ENCODE assay signal across 17 cellular contexts in the genomic region with DNA sequence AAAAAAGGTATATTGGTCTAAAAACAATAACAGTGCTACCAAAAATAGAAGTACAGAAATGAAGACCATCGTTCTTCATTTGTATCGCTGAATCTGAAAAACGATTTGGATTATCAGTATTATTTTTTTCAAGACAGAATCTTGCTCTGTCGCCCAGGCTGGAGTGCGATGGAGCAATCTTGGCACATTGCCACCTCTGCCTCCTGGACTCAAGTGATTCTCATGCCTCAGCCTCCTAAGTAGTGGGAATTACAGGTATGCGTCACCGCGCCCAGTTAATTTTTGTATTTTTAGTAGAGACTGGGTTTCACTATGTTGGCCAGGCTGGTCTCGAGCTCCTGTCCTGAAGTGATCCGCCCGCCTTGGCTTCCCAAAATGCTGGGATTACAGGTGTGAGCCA. TPM values are rescaled to one million over a fixed set of nuclear protein-coding genes. Genes with fewer than 3 reads are reported as not detected.
DNase-seq lines count a peak whose midpoint lies in the region; ATAC-seq, FAIRE-seq and TF ChIP-seq lines count a peak whose summit lies in the region.
"Not testable (repeated sequence)": the region's sequence is repeated elsewhere in the genome, so short reads cannot be mapped to it uniquely, and the experiment has no call there.
"Had no signal": no experiment of that assay in that cellular context is flagged by ENCODE, and none has a peak within 500 bp of the region (broad histone marks: within the 10 kb centered on the region; RNA-seq: fewer than 3 reads in every experiment).

No MANE protein-coding gene starts in this region.

- CTCF ChIA-PET in A549 (lab: Yijun Ruan, JAX); HCT116 (lab: Charles Lee); HEK293 (lab: Yijun Ruan, JAX); PC-3 (lab: Charles Lee); PC-9 (lab: Charles Lee); K562 (lab: Yijun Ruan, JAX; ENCODE audit: low intra/inter-chr PET ratio): not testable (repeated sequence)

- ATAC-seq in A549, PC-3, K562: not testable (repeated sequence)
- ATAC-seq in HCT116: peak; percentile 72

- TF ChIP-seq RAD21 in A549 (conservative IDR thresholded peaks at IDR 0.05 in 1 of 2, IDR thresholded peaks at IDR 0.05 in 1 of 2); HCT116 (IDR thresholded peaks at IDR 0.05; ENCODE audit: low read depth); K562 (CRISPR knock-in tag; conservative IDR thresholded peaks at IDR 0.05 in 1 of 2, IDR thresholded peaks at IDR 0.05 in 1 of 2): not testable (repeated sequence)

- H3K27ac ChIP-seq in A549; HCT116 (ENCODE audit: low read depth, low read length); HEK293 (ENCODE audit: extremely low read depth, low read depth, low read length); K562 (ENCODE audit: extremely low read depth, low read depth, low read length): not testable (repeated sequence)
- H3K27ac ChIP-seq in PC-3 (ENCODE audit: low read length) (peak overlapping the region; percentile 96), PC-9 (peak overlapping the region; percentile 92)

- not testable (repeated sequence) for H4K20me1 ChIP-seq in HCT116 (ENCODE audit: insufficient read depth); PC-3 (ENCODE audit: low read length); PC-9 (ENCODE audit: insufficient read depth); K562 (replicated peaks; ENCODE audit: control insufficient read depth, insufficient read depth, low read length)

- POLR2A ChIA-PET in A549 (lab: Yijun Ruan, JAX); HCT116 (lab: Charles Lee); HEK293 (lab: Yijun Ruan, JAX); PC-3 (lab: Charles Lee; ENCODE audit: unreplicated experiment); PC-9 (lab: Charles Lee; ENCODE audit: unreplicated experiment); K562 (lab: Yijun Ruan, JAX): not testable (repeated sequence)

- H3K9me2 ChIP-seq in HCT116 (ENCODE audit: insufficient read depth); PC-3 (replicated peaks; ENCODE audit: low read length); PC-9 (ENCODE audit: insufficient read depth): not testable (repeated sequence)

- TF ChIP-seq EP300 in A549 (IDR thresholded peaks at IDR 0.05); K562 (IDR thresholded peaks at IDR 0.05; ENCODE audit: low read length): not testable (repeated sequence)

- in situ Hi-C loops in K562 (cut with MboI): loop anchor here (10.0 to 25.0 kb wide), 2 partner anchors 107 to 245 kb away; a partner anchor contains a TSS

- WGBS in A549 (ENCODE audit: missing lambda C conversion rate): 63% methylated on average over 11 of the region's 11 CpGs
- WGBS in K562 (ENCODE audit: insufficient coverage, low coverage, missing lambda C conversion rate): 52% methylated on average over 11 of the region's 11 CpGs

- BruUV-seq in HCT116 (replicated peaks; lab: Mats Ljungman, UMichigan); PC-3 (replicated peaks; lab: Mats Ljungman, UMichigan); PC-9 (replicated peaks; lab: Mats Ljungman, UMichigan); K562 (replicated peaks; lab: Mats Ljungman, UMichigan): not testable (repeated sequence)

- not testable (repeated sequence) for FAIRE-seq in A549 (lab: Jason Lieb, UNC); K562 (lab: Jason Lieb, UNC)

- intact Hi-C loops in HCT116 (cut with micrococcal nuclease); PC-3 (cut with micrococcal nuclease); PC-9 (cut with micrococcal nuclease; ENCODE audit: unreplicated experiment); K562 (cut with micrococcal nuclease): not testable (repeated sequence)

- H3K36me3 ChIP-seq in HCT116 (ENCODE audit: control insufficient read depth in 1 of 2, insufficient read depth in 2 of 2, low read length in 2 of 2); HEK293 (ENCODE audit: control insufficient read depth in 2 of 2, insufficient read depth in 1 of 2, low read length in 2 of 2); PC-3 (ENCODE audit: low read depth, low read length); PC-9 (ENCODE audit: low read depth); K562 (ENCODE audit: control insufficient read depth, insufficient read depth, low read length): not testable (repeated sequence)

- not testable (repeated sequence) for H3K27me3 ChIP-seq in HCT116 (ENCODE audit: insufficient read depth, low read length); PC-3 (ENCODE audit: low read length); PC-9 (ENCODE audit: insufficient read depth, low read depth); K562 (ENCODE audit: control insufficient read depth in 2 of 2, insufficient read depth in 2 of 2, low read length in 2 of 2)

- H3K9me1 ChIP-seq in K562 (ENCODE audit: control insufficient read depth, insufficient read depth, low read length): not testable (repeated sequence)

- H3K4me2 ChIP-seq in A549 (peak overlapping the region; percentile 54), HCT116 (ENCODE audit: low read length) (peak overlapping the region; percentile 62), PC-3 (ENCODE audit: low read length) (peak overlapping the region; percentile 86), PC-9 (peak overlapping the region; percentile 70)
- H3K4me2 ChIP-seq in K562 (ENCODE audit: insufficient read depth, low read length): not testable (repeated sequence)

- not testable (repeated sequence) for DNase-seq in A549 (ENCODE audit: low read depth in 1 of 2, low spot score in 1 of 2); HCT116 (ENCODE audit: low read depth, low spot score); PC-3; K562 (ENCODE audit: extremely low read depth in 1 of 4, low spot score in 3 of 4)
- DNase-seq in PC-9: peak; percentile 29 to 41

- not testable (repeated sequence) for H3K9me3 ChIP-seq in A549; HCT116 (ENCODE audit: control insufficient read depth in 1 of 2, insufficient read depth in 1 of 2, low read depth in 1 of 2, low read length in 2 of 2); HEK293 (ENCODE audit: control insufficient read depth, insufficient read depth, low read depth, low read length); PC-3 (ENCODE audit: low read length); PC-9 (ENCODE audit: insufficient read depth, low read depth); K562 (replicated peaks; ENCODE audit: control insufficient read depth, insufficient read depth, low read depth, low read length)

- H2AFZ ChIP-seq in HCT116 (ENCODE audit: low read depth, low read length, poor library complexity, severe bottlenecking): peak overlapping the region; percentile 82
- H2AFZ ChIP-seq in PC-3 (ENCODE audit: low read length); PC-9; K562 (ENCODE audit: low read depth, low read length): not testable (repeated sequence)

- not testable (repeated sequence) for TF ChIP-seq CTCF in A549 (IDR thresholded peaks at IDR 0.05); HCT116 (IDR thresholded peaks at IDR 0.05 in 2 of 3, conservative IDR thresholded peaks at IDR 0.05 in 1 of 3; ENCODE audit: borderline replicate concordance in 1 of 3, insufficient read depth in 1 of 3, low read depth in 2 of 3, low read length in 2 of 3); HEK293 (tag by site-specific recombination; IDR thresholded peaks at IDR 0.05); PC-3 (conservative IDR thresholded peaks at IDR 0.05; ENCODE audit: low read depth, low read length); PC-9 (conservative IDR thresholded peaks at IDR 0.05); K562 (IDR thresholded peaks at IDR 0.05 in 2 of 3, conservative IDR thresholded peaks at IDR 0.05 in 1 of 3; ENCODE audit: insufficient read depth in 2 of 3, low read depth in 1 of 3, low read length in 3 of 3)

- H3K79me2 ChIP-seq in HCT116 (ENCODE audit: insufficient read depth, low read length); PC-3 (ENCODE audit: low read length); PC-9 (ENCODE audit: low read depth); K562 (ENCODE audit: control insufficient read depth, insufficient read depth, low read length): not testable (repeated sequence)

- not testable (repeated sequence) for H3F3A ChIP-seq in PC-3 (ENCODE audit: low read length, unreplicated experiment)
- H3F3A ChIP-seq in PC-9 (ENCODE audit: insufficient read depth, low read depth): peaks cover 22% of the 10 kb centered on the region

- H3K4me1 ChIP-seq in A549 (peaks cover 12% of the 10 kb centered on the region), HCT116 (ENCODE audit: control insufficient read depth in 1 of 2, insufficient read depth in 2 of 2, low read length in 2 of 2) (peaks cover 2 to 17% of the 10 kb centered on the region in 2 experiments; a peak in 3 of 4 replicates), PC-3 (ENCODE audit: insufficient read depth, low read length) (peaks cover 23% of the 10 kb centered on the region), PC-9 (replicated peaks; ENCODE audit: insufficient read depth) (peaks cover 33% of the 10 kb centered on the region)
- not testable (repeated sequence) for H3K4me1 ChIP-seq in HEK293 (ENCODE audit: control insufficient read depth, insufficient read depth, low read length); K562 (replicated peaks in 1 of 2; ENCODE audit: control insufficient read depth in 2 of 2, insufficient read depth in 2 of 2, low read length in 2 of 2)

- not testable (repeated sequence) for H3K4me3 ChIP-seq in A549; HEK293 (ENCODE audit: low read depth, low read length); PC-3 (ENCODE audit: low read length); K562
- peak overlapping the region; percentile 9 to 13; a peak in 1 of 4 replicates for H3K4me3 ChIP-seq in HCT116 (replicated peaks in 1 of 2; ENCODE audit: low read depth in 1 of 2, low read length in 2 of 2)
- peak overlapping the region; percentile 12; the same call in 1 of the 2 replicates for H3K4me3 ChIP-seq in PC-9

- not testable (repeated sequence) for TF ChIP-seq POLR2A in A549 (IDR thresholded peaks at IDR 0.05; ENCODE audit: low read length); HCT116 (IDR thresholded peaks at IDR 0.05; ENCODE audit: borderline replicate concordance, extremely low read depth, insufficient read depth, insufficient read length); K562 (conservative IDR thresholded peaks at IDR 0.05)

- H3K9ac ChIP-seq in HCT116 (ENCODE audit: low read length); K562 (ENCODE audit: insufficient read depth in 1 of 2, low read depth in 2 of 2, low read length in 2 of 2): not testable (repeated sequence)
- 0 out of 2 replicates have a peak overlapping the region, but pooled peaks have one; percentile 33 for H3K9ac ChIP-seq in PC-3 (ENCODE audit: low read length)

- RAD21 ChIA-PET in HCT116 (lab: Charles Lee; ENCODE audit: low non-redundant PET in 1 of 2, low total read pairs in 2 of 2, uncharacterized antibody in 2 of 2, unreplicated experiment in 2 of 2): not testable (repeated sequence)

RNA-seq across cellular contexts. Expression of a gene that starts 17.6 kb away (rescaled TPM):
- polyA plus RNA-seq in A549 (2011; rRNA removed) (34.2 and 45.6 TPM in 2 replicates), A549 (2017; fragmentation: RNase III; extraction: RNeasy Plus Mini Kit Qiagen cat#74134 plus additional on column Dnase treatment) (24.1 to 25.5 TPM (median 25.3 TPM) in 3 replicates), K562 (2011; rRNA removed) (25.1 and 34.9 TPM in 2 replicates), K562 (2014; fragmentation: Illumina TruSeq; extraction: Trizol) (22.5 and 29.3 TPM in 2 replicates), K562 (2014; fragmentation: Nextera tagmentation; extraction: Ambion mirVana) (1 to 10 TPM; 6.9 to 8.3 TPM), K562 (2014; rRNA removed) (15.7 and 19.9 TPM in 2 replicates)
- 9.3 and 11.3 TPM in 2 replicates for polyA plus RNA-seq in A549 (2012; cell fraction: cytosol; rRNA removed)
- 5.1 and 6.6 TPM in 2 replicates for polyA plus RNA-seq in A549 (2012; cell fraction: nucleus; rRNA removed)
- polyA minus RNA-seq in A549 (2011; rRNA and poly(A)+ RNA removed): 14.3 and 15.1 TPM in 2 replicates
- total RNA-seq in HCT116 (2021; ENCODE audit: unreplicated experiment) (23.6 TPM), PC-3 (2014; rRNA removed) (30.3 and 33.4 TPM in 2 replicates), PC-9 (2021) (47.3 and 60.5 TPM in 2 replicates), K562 (2014; rRNA removed) (19.8 and 20.0 TPM in 2 replicates), K562 (2014; rRNA removed; fragmentation: Illumina TruSeq; extraction: Trizol) (34.5 and 39.7 TPM in 2 replicates), K562 (2015; rRNA removed; fragmentation: Illumina TruSeq; extraction: Trizol) (27.9 and 30.7 TPM in 2 replicates), K562 (2021) (25.4 and 25.8 TPM in 2 replicates)
- 7.5 and 9.6 TPM in 2 replicates for polyA plus RNA-seq in HCT116 (2012)
- total RNA-seq in K562 (2011; cell fraction: chromatin; rRNA removed; ENCODE audit: low replicate concordance): 11.3 and 24.2 TPM in 2 replicates
- 10.4 and 10.5 TPM in 2 replicates for total RNA-seq in K562 (2011; cell fraction: nucleolus; rRNA removed)
- 20.5 and 30.4 TPM in 2 replicates for total RNA-seq in K562 (2011; cell fraction: nucleoplasm; rRNA removed)
- polyA plus RNA-seq in K562 (2011; cell fraction: cytosol; rRNA removed): 6.8 and 16.0 TPM in 2 replicates
- 6.1 and 9.2 TPM in 2 replicates for polyA plus RNA-seq in K562 (2011; cell fraction: nucleus; rRNA removed)
- polyA plus RNA-seq in K562 (2012): 18.3 and 24.9 TPM in 2 replicates
- polyA minus RNA-seq in K562 (2011; rRNA and poly(A)+ RNA removed): 38.2 and 46.0 TPM in 2 replicates
- 13.7 and 15.7 TPM in 2 replicates for polyA minus RNA-seq in K562 (2011; cell fraction: cytosol; rRNA and poly(A)+ RNA removed)
- 14.4 and 23.8 TPM in 2 replicates for polyA minus RNA-seq in K562 (2011; cell fraction: nucleus; rRNA and poly(A)+ RNA removed)

RNA-seq across cellular contexts. Expression of a gene that starts 26.1 kb away (rescaled TPM):
- polyA plus RNA-seq in A549 (2011; rRNA removed) (0.37 and 0.56 TPM in 2 replicates), A549 (2017; fragmentation: RNase III; extraction: RNeasy Plus Mini Kit Qiagen cat#74134 plus additional on column Dnase treatment) (0.21 to 0.42 TPM (median 0.25 TPM) in 3 replicates), K562 (2011; rRNA removed) (4.6 and 7.6 TPM in 2 replicates), K562 (2014; fragmentation: Illumina TruSeq; extraction: Trizol) (9.8 and 10.4 TPM in 2 replicates), K562 (2014; fragmentation: Nextera tagmentation; extraction: Ambion mirVana) (1 to 10 TPM; 3.9 to 4.2 TPM), K562 (2014; rRNA removed) (5.9 and 7.1 TPM in 2 replicates)
- polyA plus RNA-seq in A549 (2012; cell fraction: cytosol; rRNA removed): 0.03 TPM in 2 replicates
- polyA plus RNA-seq in A549 (2012; cell fraction: nucleus; rRNA removed): 0.11 and 0.16 TPM in 2 replicates
- 0.24 and 0.25 TPM in 2 replicates for polyA minus RNA-seq in A549 (2011; rRNA and poly(A)+ RNA removed)
- total RNA-seq in HCT116 (2021; ENCODE audit: unreplicated experiment) (not detected), PC-3 (2014; rRNA removed) (0.07 TPM in 1 of 2 replicates, not detected in the other), PC-9 (2021) (0.68 and 0.70 TPM in 2 replicates), K562 (2014; rRNA removed) (3.6 and 5.8 TPM in 2 replicates), K562 (2014; rRNA removed; fragmentation: Illumina TruSeq; extraction: Trizol) (5.6 and 5.9 TPM in 2 replicates), K562 (2015; rRNA removed; fragmentation: Illumina TruSeq; extraction: Trizol) (6.0 and 6.1 TPM in 2 replicates), K562 (2021) (5.3 and 6.6 TPM in 2 replicates)
- not detected in 2 replicates for polyA plus RNA-seq in HCT116 (2012)
- 11.5 and 13.7 TPM in 2 replicates for total RNA-seq in K562 (2011; cell fraction: chromatin; rRNA removed; ENCODE audit: low replicate concordance)
- total RNA-seq in K562 (2011; cell fraction: nucleolus; rRNA removed): 4.3 and 4.6 TPM in 2 replicates
- 6.1 and 7.0 TPM in 2 replicates for total RNA-seq in K562 (2011; cell fraction: nucleoplasm; rRNA removed)
- 2.7 and 4.8 TPM in 2 replicates for polyA plus RNA-seq in K562 (2011; cell fraction: cytosol; rRNA removed)
- polyA plus RNA-seq in K562 (2011; cell fraction: nucleus; rRNA removed): 22.4 and 27.0 TPM in 2 replicates
- 6.5 and 8.6 TPM in 2 replicates for polyA plus RNA-seq in K562 (2012)
- 4.9 and 5.5 TPM in 2 replicates for polyA minus RNA-seq in K562 (2011; rRNA and poly(A)+ RNA removed)
- polyA minus RNA-seq in K562 (2011; cell fraction: cytosol; rRNA and poly(A)+ RNA removed): 0.82 and 1.9 TPM in 2 replicates
- polyA minus RNA-seq in K562 (2011; cell fraction: nucleus; rRNA and poly(A)+ RNA removed): 4.2 and 7.2 TPM in 2 replicates
- total RNA-seq: A172; A673; B cell; Calu3; CD4-positive, CD25-positive, alpha-beta regulatory T cell; CD8-positive, alpha-beta T cell had no signal
- polyA plus RNA-seq: AG04450; BJ; CD14-positive monocyte; CD4-positive, alpha-beta memory T cell; CD4-positive, CD25-positive, alpha-beta regulatory T cell; CD8-positive, alpha-beta memory T cell had no signal
